In genomic region chr12:4252595-4252994, GRCh38 we compare ENCODE assay signal across 1 cellular context.
TF ChIP-seq lines count a peak whose summit lies in the region.

No MANE protein-coding gene starts in this region.

TF ChIP-seq in WTC11, 78 proteins besides CTCF, POLR2A, EP300 and RAD21 (continued from another document):
- no peak for TF ChIP-seq E2F1 (CRISPR knock-in tag; IDR thresholded peaks at IDR 0.05)
- TF ChIP-seq JUN (CRISPR knock-in tag; IDR thresholded peaks at IDR 0.05), result no peak
- no peak for TF ChIP-seq ZNF425 (CRISPR knock-in tag; conservative IDR thresholded peaks at IDR 0.05)
TF ChIP-seq in WTC11: peak in this region for 0.
